Comparison of ENCODE assay signal across 1 cellular context in genomic region chr14:75690010-75690409, GRCh38.
A peak's percentile ranks its signal among the peaks of the same experiment; 100 is the strongest.
TF ChIP-seq lines count a peak whose summit lies in the region.

No MANE protein-coding gene starts in this region.

TF ChIP-seq in endothelial cell of umbilical vein, 7 proteins besides CTCF, POLR2A, EP300 and RAD21:
- TF ChIP-seq GATA2 (IDR thresholded peaks at IDR 0.05; ENCODE audit: insufficient read depth, insufficient read length, low read depth, low read length) (no peak), JUN (IDR thresholded peaks at IDR 0.05; ENCODE audit: borderline replicate concordance, insufficient read depth, insufficient read length, low read depth) (peak; percentile 2), FOS (IDR thresholded peaks at IDR 0.05; ENCODE audit: borderline replicate concordance, insufficient read depth, low read length) (no peak), MAX (IDR thresholded peaks at IDR 0.05; ENCODE audit: insufficient read depth, insufficient read length) (no peak), POLR2AphosphoS5 (IDR thresholded peaks at IDR 0.05; ENCODE audit: insufficient read depth, low read depth, low read length) (no peak), MYC (IDR thresholded peaks at IDR 0.05; ENCODE audit: low read depth, low read length) (no peak), EZH2 (IDR thresholded peaks at IDR 0.05; ENCODE audit: borderline replicate concordance, low read depth, low read length, severe bottlenecking) (no peak)
